In the genomic region with DNA sequence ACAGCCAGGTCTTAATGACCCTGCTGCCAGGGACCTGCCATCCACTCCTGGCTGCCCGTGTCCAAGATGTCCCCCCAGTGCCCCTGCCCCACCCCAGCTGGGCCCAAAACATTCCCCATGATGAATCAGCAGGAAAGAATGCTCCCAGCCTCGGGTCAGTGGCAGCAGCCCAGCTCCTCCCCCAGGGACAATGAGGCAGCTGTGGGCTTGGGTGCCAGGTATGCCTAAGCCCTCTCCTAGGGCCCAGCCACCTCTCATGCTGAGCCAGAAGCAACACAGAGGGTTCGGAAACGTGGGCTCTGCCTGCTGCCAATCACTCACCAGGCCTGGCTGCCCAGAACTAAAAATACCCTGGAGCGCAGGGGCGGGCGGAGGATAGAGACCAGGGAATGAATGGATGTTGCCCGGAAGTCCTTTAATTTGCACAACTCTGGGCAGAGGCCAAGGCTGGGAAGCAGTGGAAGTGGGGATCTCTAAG, we compare ENCODE assay signal across 1 cellular context.
TF ChIP-seq lines count a peak whose summit lies in the region.

No MANE protein-coding gene starts in this region.

TF ChIP-seq in HepG2, 621 proteins besides CTCF, POLR2A, EP300 and RAD21 (continued from another document and continues in another):
- TF ChIP-seq ZNF607 (CRISPR knock-in tag; IDR thresholded peaks at IDR 0.05; ENCODE audit: borderline replicate concordance) (no peak), ZFP82 (CRISPR knock-in tag; IDR thresholded peaks at IDR 0.05; ENCODE audit: borderline replicate concordance) (no peak), ZMYM3 (CRISPR knock-in tag; IDR thresholded peaks at IDR 0.05) (no peak), ZNF644 (CRISPR knock-in tag; IDR thresholded peaks at IDR 0.05; ENCODE audit: low read depth) (0 out of 2 replicates have a peak, but pooled peaks have one; percentile 0), ZNF883 (CRISPR knock-in tag; IDR thresholded peaks at IDR 0.05; ENCODE audit: not compliant biosample characterization) (no peak), MEIS1 (CRISPR knock-in tag; IDR thresholded peaks at IDR 0.05; ENCODE audit: borderline replicate concordance) (no peak), POLR2G (IDR thresholded peaks at IDR 0.05; ENCODE audit: low read depth, low read length) (peak; percentile 23; the same call in 1 of the 2 replicates), ZBTB2 (CRISPR knock-in tag; IDR thresholded peaks at IDR 0.05; ENCODE audit: low read depth) (no peak), CENPX (CRISPR knock-in tag; IDR thresholded peaks at IDR 0.05) (no peak), LCORL (IDR thresholded peaks at IDR 0.05) (no peak), LCORL (CRISPR knock-in tag; IDR thresholded peaks at IDR 0.05) (peak; percentile 50; the same call in 1 of the 2 replicates), FOSL2 (CRISPR knock-in tag; IDR thresholded peaks at IDR 0.05) (peak; percentile 96), HOXA3 (CRISPR knock-in tag; IDR thresholded peaks at IDR 0.05) (no peak), GABPA (IDR thresholded peaks at IDR 0.05; ENCODE audit: low read depth, low read length) (no peak), GABPA (CRISPR knock-in tag; IDR thresholded peaks at IDR 0.05; ENCODE audit: low read depth) (peak; percentile 54; the same call in 1 of the 2 replicates), ZNF292 (CRISPR knock-in tag; IDR thresholded peaks at IDR 0.05; ENCODE audit: borderline replicate concordance, low read depth) (peak; percentile 5; the same call in 1 of the 2 replicates), GMEB1 (CRISPR knock-in tag; IDR thresholded peaks at IDR 0.05; ENCODE audit: borderline replicate concordance) (no peak), ARID4A (CRISPR knock-in tag; IDR thresholded peaks at IDR 0.05; ENCODE audit: borderline replicate concordance) (no peak), ZNF382 (CRISPR knock-in tag; IDR thresholded peaks at IDR 0.05; ENCODE audit: borderline replicate concordance) (no peak), ZNF660 (CRISPR knock-in tag; IDR thresholded peaks at IDR 0.05; ENCODE audit: borderline replicate concordance, low read depth) (no peak), STAG1 (CRISPR knock-in tag; IDR thresholded peaks at IDR 0.05) (no peak), HNRNPL (IDR thresholded peaks at IDR 0.05; ENCODE audit: low read depth, low read length) (no peak), MEIS2 (CRISPR knock-in tag; IDR thresholded peaks at IDR 0.05) (0 out of 2 replicates have a peak, but pooled peaks have one; percentile 17)
- TF ChIP-seq, protein P1, sequence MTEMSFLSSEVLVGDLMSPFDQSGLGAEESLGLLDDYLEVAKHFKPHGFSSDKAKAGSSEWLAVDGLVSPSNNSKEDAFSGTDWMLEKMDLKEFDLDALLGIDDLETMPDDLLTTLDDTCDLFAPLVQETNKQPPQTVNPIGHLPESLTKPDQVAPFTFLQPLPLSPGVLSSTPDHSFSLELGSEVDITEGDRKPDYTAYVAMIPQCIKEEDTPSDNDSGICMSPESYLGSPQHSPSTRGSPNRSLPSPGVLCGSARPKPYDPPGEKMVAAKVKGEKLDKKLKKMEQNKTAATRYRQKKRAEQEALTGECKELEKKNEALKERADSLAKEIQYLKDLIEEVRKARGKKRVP (CRISPR knock-in tag; IDR thresholded peaks at IDR 0.05), result no peak
- TF ChIP-seq, protein P2, sequence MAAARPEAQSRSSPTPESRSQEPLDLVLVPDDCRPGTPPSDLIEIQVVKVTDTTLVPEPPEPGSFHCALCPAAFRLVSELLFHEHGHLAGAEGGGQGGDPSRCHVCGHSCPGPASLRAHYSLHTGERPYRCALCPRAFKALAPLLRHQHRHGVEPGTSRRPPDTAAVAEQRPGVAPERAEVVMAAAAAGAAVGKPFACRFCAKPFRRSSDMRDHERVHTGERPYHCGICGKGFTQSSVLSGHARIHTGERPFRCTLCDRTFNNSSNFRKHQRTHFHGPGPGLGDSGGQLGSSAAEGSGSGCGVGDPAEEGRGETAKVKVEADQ (CRISPR knock-in tag; IDR thresholded peaks at IDR 0.05; ENCODE audit: borderline replicate concordance), result no peak
- TF ChIP-seq, protein P3, sequence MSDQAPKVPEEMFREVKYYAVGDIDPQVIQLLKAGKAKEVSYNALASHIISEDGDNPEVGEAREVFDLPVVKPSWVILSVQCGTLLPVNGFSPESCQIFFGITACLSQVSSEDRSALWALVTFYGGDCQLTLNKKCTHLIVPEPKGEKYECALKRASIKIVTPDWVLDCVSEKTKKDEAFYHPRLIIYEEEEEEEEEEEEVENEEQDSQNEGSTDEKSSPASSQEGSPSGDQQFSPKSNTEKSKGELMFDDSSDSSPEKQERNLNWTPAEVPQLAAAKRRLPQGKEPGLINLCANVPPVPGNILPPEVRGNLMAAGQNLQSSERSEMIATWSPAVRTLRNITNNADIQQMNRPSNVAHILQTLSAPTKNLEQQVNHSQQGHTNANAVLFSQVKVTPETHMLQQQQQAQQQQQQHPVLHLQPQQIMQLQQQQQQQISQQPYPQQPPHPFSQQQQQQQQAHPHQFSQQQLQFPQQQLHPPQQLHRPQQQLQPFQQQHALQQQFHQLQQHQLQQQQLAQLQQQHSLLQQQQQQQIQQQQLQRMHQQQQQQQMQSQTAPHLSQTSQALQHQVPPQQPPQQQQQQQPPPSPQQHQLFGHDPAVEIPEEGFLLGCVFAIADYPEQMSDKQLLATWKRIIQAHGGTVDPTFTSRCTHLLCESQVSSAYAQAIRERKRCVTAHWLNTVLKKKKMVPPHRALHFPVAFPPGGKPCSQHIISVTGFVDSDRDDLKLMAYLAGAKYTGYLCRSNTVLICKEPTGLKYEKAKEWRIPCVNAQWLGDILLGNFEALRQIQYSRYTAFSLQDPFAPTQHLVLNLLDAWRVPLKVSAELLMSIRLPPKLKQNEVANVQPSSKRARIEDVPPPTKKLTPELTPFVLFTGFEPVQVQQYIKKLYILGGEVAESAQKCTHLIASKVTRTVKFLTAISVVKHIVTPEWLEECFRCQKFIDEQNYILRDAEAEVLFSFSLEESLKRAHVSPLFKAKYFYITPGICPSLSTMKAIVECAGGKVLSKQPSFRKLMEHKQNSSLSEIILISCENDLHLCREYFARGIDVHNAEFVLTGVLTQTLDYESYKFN (CRISPR knock-in tag; conservative IDR thresholded peaks at IDR 0.05), result peak; percentile 31
- TF ChIP-seq, protein P4, sequence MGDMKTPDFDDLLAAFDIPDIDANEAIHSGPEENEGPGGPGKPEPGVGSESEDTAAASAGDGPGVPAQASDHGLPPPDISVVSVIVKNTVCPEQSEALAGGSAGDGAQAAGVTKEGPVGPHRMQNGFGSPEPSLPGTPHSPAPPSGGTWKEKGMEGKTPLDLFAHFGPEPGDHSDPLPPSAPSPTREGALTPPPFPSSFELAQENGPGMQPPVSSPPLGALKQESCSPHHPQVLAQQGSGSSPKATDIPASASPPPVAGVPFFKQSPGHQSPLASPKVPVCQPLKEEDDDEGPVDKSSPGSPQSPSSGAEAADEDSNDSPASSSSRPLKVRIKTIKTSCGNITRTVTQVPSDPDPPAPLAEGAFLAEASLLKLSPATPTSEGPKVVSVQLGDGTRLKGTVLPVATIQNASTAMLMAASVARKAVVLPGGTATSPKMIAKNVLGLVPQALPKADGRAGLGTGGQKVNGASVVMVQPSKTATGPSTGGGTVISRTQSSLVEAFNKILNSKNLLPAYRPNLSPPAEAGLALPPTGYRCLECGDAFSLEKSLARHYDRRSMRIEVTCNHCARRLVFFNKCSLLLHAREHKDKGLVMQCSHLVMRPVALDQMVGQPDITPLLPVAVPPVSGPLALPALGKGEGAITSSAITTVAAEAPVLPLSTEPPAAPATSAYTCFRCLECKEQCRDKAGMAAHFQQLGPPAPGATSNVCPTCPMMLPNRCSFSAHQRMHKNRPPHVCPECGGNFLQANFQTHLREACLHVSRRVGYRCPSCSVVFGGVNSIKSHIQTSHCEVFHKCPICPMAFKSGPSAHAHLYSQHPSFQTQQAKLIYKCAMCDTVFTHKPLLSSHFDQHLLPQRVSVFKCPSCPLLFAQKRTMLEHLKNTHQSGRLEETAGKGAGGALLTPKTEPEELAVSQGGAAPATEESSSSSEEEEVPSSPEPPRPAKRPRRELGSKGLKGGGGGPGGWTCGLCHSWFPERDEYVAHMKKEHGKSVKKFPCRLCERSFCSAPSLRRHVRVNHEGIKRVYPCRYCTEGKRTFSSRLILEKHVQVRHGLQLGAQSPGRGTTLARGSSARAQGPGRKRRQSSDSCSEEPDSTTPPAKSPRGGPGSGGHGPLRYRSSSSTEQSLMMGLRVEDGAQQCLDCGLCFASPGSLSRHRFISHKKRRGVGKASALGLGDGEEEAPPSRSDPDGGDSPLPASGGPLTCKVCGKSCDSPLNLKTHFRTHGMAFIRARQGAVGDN (CRISPR knock-in tag; IDR thresholded peaks at IDR 0.05), result peak; percentile 58
- TF ChIP-seq, protein P5, sequence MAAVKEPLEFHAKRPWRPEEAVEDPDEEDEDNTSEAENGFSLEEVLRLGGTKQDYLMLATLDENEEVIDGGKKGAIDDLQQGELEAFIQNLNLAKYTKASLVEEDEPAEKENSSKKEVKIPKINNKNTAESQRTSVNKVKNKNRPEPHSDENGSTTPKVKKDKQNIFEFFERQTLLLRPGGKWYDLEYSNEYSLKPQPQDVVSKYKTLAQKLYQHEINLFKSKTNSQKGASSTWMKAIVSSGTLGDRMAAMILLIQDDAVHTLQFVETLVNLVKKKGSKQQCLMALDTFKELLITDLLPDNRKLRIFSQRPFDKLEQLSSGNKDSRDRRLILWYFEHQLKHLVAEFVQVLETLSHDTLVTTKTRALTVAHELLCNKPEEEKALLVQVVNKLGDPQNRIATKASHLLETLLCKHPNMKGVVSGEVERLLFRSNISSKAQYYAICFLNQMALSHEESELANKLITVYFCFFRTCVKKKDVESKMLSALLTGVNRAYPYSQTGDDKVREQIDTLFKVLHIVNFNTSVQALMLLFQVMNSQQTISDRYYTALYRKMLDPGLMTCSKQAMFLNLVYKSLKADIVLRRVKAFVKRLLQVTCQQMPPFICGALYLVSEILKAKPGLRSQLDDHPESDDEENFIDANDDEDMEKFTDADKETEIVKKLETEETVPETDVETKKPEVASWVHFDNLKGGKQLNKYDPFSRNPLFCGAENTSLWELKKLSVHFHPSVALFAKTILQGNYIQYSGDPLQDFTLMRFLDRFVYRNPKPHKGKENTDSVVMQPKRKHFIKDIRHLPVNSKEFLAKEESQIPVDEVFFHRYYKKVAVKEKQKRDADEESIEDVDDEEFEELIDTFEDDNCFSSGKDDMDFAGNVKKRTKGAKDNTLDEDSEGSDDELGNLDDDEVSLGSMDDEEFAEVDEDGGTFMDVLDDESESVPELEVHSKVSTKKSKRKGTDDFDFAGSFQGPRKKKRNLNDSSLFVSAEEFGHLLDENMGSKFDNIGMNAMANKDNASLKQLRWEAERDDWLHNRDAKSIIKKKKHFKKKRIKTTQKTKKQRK (IDR thresholded peaks at IDR 0.05; ENCODE audit: low read length), result no peak
- TF ChIP-seq, protein P6, sequence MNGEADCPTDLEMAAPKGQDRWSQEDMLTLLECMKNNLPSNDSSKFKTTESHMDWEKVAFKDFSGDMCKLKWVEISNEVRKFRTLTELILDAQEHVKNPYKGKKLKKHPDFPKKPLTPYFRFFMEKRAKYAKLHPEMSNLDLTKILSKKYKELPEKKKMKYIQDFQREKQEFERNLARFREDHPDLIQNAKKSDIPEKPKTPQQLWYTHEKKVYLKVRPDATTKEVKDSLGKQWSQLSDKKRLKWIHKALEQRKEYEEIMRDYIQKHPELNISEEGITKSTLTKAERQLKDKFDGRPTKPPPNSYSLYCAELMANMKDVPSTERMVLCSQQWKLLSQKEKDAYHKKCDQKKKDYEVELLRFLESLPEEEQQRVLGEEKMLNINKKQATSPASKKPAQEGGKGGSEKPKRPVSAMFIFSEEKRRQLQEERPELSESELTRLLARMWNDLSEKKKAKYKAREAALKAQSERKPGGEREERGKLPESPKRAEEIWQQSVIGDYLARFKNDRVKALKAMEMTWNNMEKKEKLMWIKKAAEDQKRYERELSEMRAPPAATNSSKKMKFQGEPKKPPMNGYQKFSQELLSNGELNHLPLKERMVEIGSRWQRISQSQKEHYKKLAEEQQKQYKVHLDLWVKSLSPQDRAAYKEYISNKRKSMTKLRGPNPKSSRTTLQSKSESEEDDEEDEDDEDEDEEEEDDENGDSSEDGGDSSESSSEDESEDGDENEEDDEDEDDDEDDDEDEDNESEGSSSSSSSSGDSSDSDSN (CRISPR knock-in tag; IDR thresholded peaks at IDR 0.05), result peak; percentile 31; the same call in 1 of the 2 replicates
